1 cellular context compared by ENCODE assay signal in genomic region chr10:21749788-21750187, GRCh38.
TF ChIP-seq lines count a peak whose summit lies in the region.

No MANE protein-coding gene starts in this region.

TF ChIP-seq in IMR-90, 13 proteins besides CTCF, POLR2A, EP300 and RAD21:
- TF ChIP-seq MXI1 (IDR thresholded peaks at IDR 0.05; ENCODE audit: borderline replicate concordance, low read depth, low read length): no peak
- TF ChIP-seq MAZ (IDR thresholded peaks at IDR 0.05; ENCODE audit: borderline replicate concordance, low read depth, low read length): no peak
- TF ChIP-seq FOS (IDR thresholded peaks at IDR 0.05; ENCODE audit: low read depth, low read length): no peak
- TF ChIP-seq NFE2L2 (IDR thresholded peaks at IDR 0.05; ENCODE audit: low read depth, low read length): no peak
- no peak for TF ChIP-seq USF2 (IDR thresholded peaks at IDR 0.05; ENCODE audit: low read depth, low read length)
- TF ChIP-seq MAFK (IDR thresholded peaks at IDR 0.05; ENCODE audit: low read depth, low read length): no peak
- TF ChIP-seq CHD1 (IDR thresholded peaks at IDR 0.05; ENCODE audit: low read depth, low read length): no peak
- no peak for TF ChIP-seq SMC3 (IDR thresholded peaks at IDR 0.05; ENCODE audit: low read depth, low read length)
- TF ChIP-seq RFX5 (IDR thresholded peaks at IDR 0.05; ENCODE audit: low read depth, low read length): no peak
- no peak for TF ChIP-seq RCOR1 (IDR thresholded peaks at IDR 0.05; ENCODE audit: insufficient replicate concordance, low read length)
- no peak for TF ChIP-seq ELK1 (IDR thresholded peaks at IDR 0.05; ENCODE audit: borderline replicate concordance, low read depth, low read length)
- TF ChIP-seq BHLHE40 (IDR thresholded peaks at IDR 0.05; ENCODE audit: low read depth, low read length): no peak
